21 cellular contexts compared by ENCODE assay signal in genomic region chr17:52515927-52516326, GRCh38.
DNase-seq lines count a peak whose midpoint lies in the region; ATAC-seq, FAIRE-seq and TF ChIP-seq lines count a peak whose summit lies in the region.
"Had no signal": no experiment of that assay in that cellular context is flagged by ENCODE, and none has a peak within 500 bp of the region (broad histone marks: within the 10 kb centered on the region; RNA-seq: fewer than 3 reads in every experiment).

No MANE protein-coding gene starts in this region.

- H3K9me3 Mint-ChIP-seq in MCF 10A (ENCODE audit: unreplicated experiment) = no peaks in the 10 kb centered on the region
- H3K9me3 Mint-ChIP-seq in naive thymus-derived CD8-positive, alpha-beta T cell = peaks cover 0 to 13% (median 7%) of the 10 kb centered on the region in 9 donors

- peak overlapping the region; percentile 3 for H3K27ac Mint-ChIP-seq in MCF 10A (ENCODE audit: low read depth, unreplicated experiment)
- no peak overlapping the region for H3K27ac Mint-ChIP-seq in naive thymus-derived CD8-positive, alpha-beta T cell
- H3K27ac Mint-ChIP-seq: B cell; CD4-positive, alpha-beta T cell; CD8-positive, alpha-beta T cell had no signal

- BruUV-seq in MCF 10A (replicated peaks; lab: Mats Ljungman, UMichigan) (no TSS peak), mammary epithelial cell (replicated peaks; lab: Mats Ljungman, UMichigan) (no TSS peak)

- CTCF ChIA-PET in MCF 10A (lab: Yijun Ruan, JAX) (no interaction called here), mammary epithelial cell (lab: Charles Lee; ENCODE audit: low non-redundant PET) (no interaction called here)

- no peak overlapping the region for H3K27ac ChIP-seq in mammary epithelial cell (ENCODE audit: insufficient read depth, low read depth, low read length)
- H3K27ac ChIP-seq: BLaER1 treated with 17β-estradiol and CSF1 and Interleukin-3, amounts not matched to agents 10 nM and 100 nM; C4-2B had no signal

- H3K36me3 ChIP-seq in mammary epithelial cell (ENCODE audit: insufficient read depth, low read length) = no peaks in the 10 kb centered on the region
- H3K36me3 ChIP-seq: BLaER1 treated with 17β-estradiol and CSF1 and Interleukin-3, amounts not matched to agents 10 nM and 100 nM had no signal

- no peak for DNase-seq in MCF 10A (ENCODE audit: unreplicated experiment)
- DNase-seq in mammary epithelial cell = no peak
- no peak for DNase-seq in H54 (ENCODE audit: insufficient read length, low spot score)
- peak; percentile 55 for DNase-seq in NCI-H82 treated with DMSO at 0.1 percent for 48 hours (lab: John Stamatoyannopoulos, UW; ENCODE audit: unreplicated experiment)
- no peak for DNase-seq in activated T-cell treated with anti-CD3 and anti-CD28 coated beads, Interleukin-2, amount 50 U/mL, for 48 hours
- no peak for DNase-seq in foreskin melanocyte
- no peak for DNase-seq in naive thymus-derived CD8-positive, alpha-beta T cell
- DNase-seq: 8988T; AML-193; Caco-2; Calu3; CD4-positive, alpha-beta T cell; CD8-positive, alpha-beta T cell; DMS79 treated with DMSO at 0.1 percent for 48 hours; GF-D8 had no signal

- no peaks in the 10 kb centered on the region for H3K9me3 ChIP-seq in mammary epithelial cell (replicated peaks; ENCODE audit: insufficient read depth, low read length)

- dilution Hi-C loops in mammary epithelial cell (cut with HindIII; ENCODE audit: low sequenced_read_pairs) = no loop called here

- no peaks in the 10 kb centered on the region for H3K79me2 ChIP-seq in mammary epithelial cell (ENCODE audit: insufficient read depth, low read length)

- ATAC-seq in naive thymus-derived CD8-positive, alpha-beta T cell = no peak
- ATAC-seq: CD8-positive, alpha-beta T cell had no signal

- WGBS in mammary epithelial cell (ENCODE audit: low coverage, missing lambda C conversion rate) = 29% methylated on average over 2 of the region's 2 CpGs

- H3K9ac ChIP-seq in mammary epithelial cell (ENCODE audit: insufficient read depth, low read length) = no peak overlapping the region
- H3K9ac ChIP-seq: BLaER1 treated with 17β-estradiol and CSF1 and Interleukin-3, amounts not matched to agents 10 nM and 100 nM had no signal

- FAIRE-seq in H54 (lab: Jason Lieb, UNC) = peak; percentile 38
- FAIRE-seq: D721Med, GM12891, GM19239 had no signal

- H3K27me3 ChIP-seq in mammary epithelial cell (ENCODE audit: insufficient read depth, low read length) = no peaks in the 10 kb centered on the region
- H3K27me3 ChIP-seq: BLaER1 treated with 17β-estradiol and CSF1 and Interleukin-3, amounts not matched to agents 10 nM and 100 nM had no signal

- intact Hi-C loops in MCF 10A (cut with micrococcal nuclease) = no loop called here
- intact Hi-C loops in mammary epithelial cell (cut with micrococcal nuclease) = no loop called here

- in situ Hi-C loops in mammary epithelial cell (cut with MboI; ENCODE audit: low sequenced_read_pairs in 2 of 2) = no loop called here

- POLR2A ChIA-PET in MCF 10A (lab: Yijun Ruan, JAX) = interaction anchor here (0.6 kb wide), 1 partner anchor 851 kb away, joined by 3 read pairs; no protein-coding TSS in a partner anchor
- POLR2A ChIA-PET in naive thymus-derived CD8-positive, alpha-beta T cell (lab: Charles Lee) = no interaction called here

- no peak overlapping the region for H2AFZ ChIP-seq in mammary epithelial cell (ENCODE audit: low read depth, low read length)

- no peaks in the 10 kb centered on the region for H3K27me3 Mint-ChIP-seq in MCF 10A (ENCODE audit: insufficient read depth, unreplicated experiment)
- H3K27me3 Mint-ChIP-seq in naive thymus-derived CD8-positive, alpha-beta T cell = peaks cover 0 to 3% (median 0%) of the 10 kb centered on the region in 5 donors
- H3K27me3 Mint-ChIP-seq: B cell; CD4-positive, alpha-beta T cell had no signal

- no peaks in the 10 kb centered on the region for H3K36me3 Mint-ChIP-seq in MCF 10A (ENCODE audit: insufficient read depth, unreplicated experiment)
- H3K36me3 Mint-ChIP-seq in naive thymus-derived CD8-positive, alpha-beta T cell = no peaks in the 10 kb centered on the region
- H3K36me3 Mint-ChIP-seq: CD8-positive, alpha-beta T cell had no signal

- H3K4me2 ChIP-seq in mammary epithelial cell (ENCODE audit: insufficient read depth, low read depth, low read length) = no peak overlapping the region
- H3K4me2 ChIP-seq: BLaER1 treated with 17β-estradiol and CSF1 and Interleukin-3, amounts not matched to agents 10 nM and 100 nM had no signal

- peaks cover 3% of the 10 kb centered on the region for H3K4me1 ChIP-seq in mammary epithelial cell (ENCODE audit: insufficient read depth, low read length)
- H3K4me1 ChIP-seq: BLaER1 treated with 17β-estradiol and CSF1 and Interleukin-3, amounts not matched to agents 10 nM and 100 nM; Caco-2 had no signal

- no peaks in the 10 kb centered on the region for H4K20me1 ChIP-seq in mammary epithelial cell (ENCODE audit: insufficient read depth, low read length)
- H4K20me1 ChIP-seq: BLaER1 treated with 17β-estradiol and CSF1 and Interleukin-3, amounts not matched to agents 10 nM and 100 nM had no signal

- TF ChIP-seq POLR2A in H54 (IDR thresholded peaks at IDR 0.05; ENCODE audit: low read depth, low read length) = no peak

- H3K4me1 Mint-ChIP-seq in MCF 10A (ENCODE audit: insufficient read depth, unreplicated experiment) = no peaks in the 10 kb centered on the region
- no peaks in the 10 kb centered on the region for H3K4me1 Mint-ChIP-seq in naive thymus-derived CD8-positive, alpha-beta T cell
- H3K4me1 Mint-ChIP-seq: B cell had no signal

- H3K4me3 ChIP-seq in mammary epithelial cell (replicated peaks in 1 of 3; ENCODE audit: insufficient read depth in 1 of 3, low read depth in 2 of 3, low read length in 3 of 3) = no peak overlapping the region
- H3K4me3 ChIP-seq: BLaER1 treated with 17β-estradiol and CSF1 and Interleukin-3, amounts not matched to agents 10 nM and 100 nM had no signal

- H3K4me3 Mint-ChIP-seq in MCF 10A (ENCODE audit: unreplicated experiment) = no peak overlapping the region
- no peak overlapping the region for H3K4me3 Mint-ChIP-seq in naive thymus-derived CD8-positive, alpha-beta T cell
- H3K4me3 Mint-ChIP-seq: B cell; CD4-positive, alpha-beta T cell; CD8-positive, alpha-beta T cell had no signal

- no peak for TF ChIP-seq CTCF in MCF 10A (IDR thresholded peaks at IDR 0.05; ENCODE audit: unreplicated experiment)
- TF ChIP-seq CTCF in mammary epithelial cell (conservative IDR thresholded peaks at IDR 0.05 in 1 of 2, IDR thresholded peaks at IDR 0.05 in 1 of 2; ENCODE audit: extremely low read depth in 1 of 2, insufficient read depth in 1 of 2, low read depth in 1 of 2, low read length in 2 of 2) = no peak
